ENCODE assay signal across 16 cellular contexts in genomic region chr12:9256341-9256740, GRCh38. TPM values are rescaled to one million over a fixed set of nuclear protein-coding genes. Genes with fewer than 3 reads are reported as not detected.
A peak's percentile ranks its signal among the peaks of the same experiment; 100 is the strongest.
DNase-seq lines count a peak whose midpoint lies in the region; ATAC-seq lines count a peak whose summit lies in the region.
"Had no signal": no experiment of that assay in that cellular context is flagged by ENCODE, and none has a peak within 500 bp of the region (broad histone marks: within the 10 kb centered on the region; RNA-seq: fewer than 3 reads in every experiment).

No MANE protein-coding gene starts in this region.

- H3K9me3 ChIP-seq in SK-N-MC (ENCODE audit: low read depth, low read length) (no peaks in the 10 kb centered on the region), iPS DF 6.9 (ENCODE audit: control insufficient read depth, insufficient read depth, low read length) (no peaks in the 10 kb centered on the region)
- H3K9me3 ChIP-seq: A549, BLaER1, Caco-2 had no signal

- no peak for ATAC-seq in HG03457 (IDR thresholded peaks at IDR 0.05; ENCODE audit: unreplicated experiment)
- ATAC-seq: A549 had no signal

- no peaks in the 10 kb centered on the region for H3K36me3 ChIP-seq in H7 (replicated peaks; ENCODE audit: control insufficient read depth, insufficient read depth, low read length)
- no peaks in the 10 kb centered on the region for H3K36me3 ChIP-seq in SK-N-MC (ENCODE audit: insufficient read depth, low read length)
- H3K36me3 ChIP-seq in iPS DF 6.9 (ENCODE audit: control insufficient read depth, insufficient read depth, low read length) = no peaks in the 10 kb centered on the region
- H3K36me3 ChIP-seq: BLaER1 had no signal

- peak; percentile 8 for DNase-seq in ELF-1 (ENCODE audit: low read depth, low spot score)
- DNase-seq in H7 = peak; percentile 54
- peak; percentile 26 for DNase-seq in SK-N-MC (ENCODE audit: low read depth, low spot score)
- peak; percentile 5 for DNase-seq in iPS DF 6.9 (ENCODE audit: low read depth, low spot score)
- no peak for DNase-seq in activated CD4-positive, CD25-positive, alpha-beta regulatory T cell (lab: John Stamatoyannopoulos, UW)
- no peak for DNase-seq in NCI-H1694 (lab: John Stamatoyannopoulos, UW)
- no peak for DNase-seq in AG08396 (ENCODE audit: low spot score)
- DNase-seq: AML-193; Caco-2; CD8-positive, alpha-beta memory T cell; DMS53; IMR-90; KBM-7 had no signal

- peak overlapping the region; percentile 73; the same call in 1 of the 2 replicates for H3K27ac ChIP-seq in SK-N-MC
- H3K27ac ChIP-seq in iPS DF 6.9 (ENCODE audit: low read length) = no peak overlapping the region
- H3K27ac ChIP-seq: A549, BLaER1 had no signal

- no peak overlapping the region for H3K9ac ChIP-seq in SK-N-MC (ENCODE audit: insufficient read length)
- H3K9ac ChIP-seq: BLaER1 had no signal

- H3K4me3 ChIP-seq in H7 (ENCODE audit: insufficient read depth, low read depth, low read length) (no peak overlapping the region), SK-N-MC (0 out of 2 replicates have a peak overlapping the region, but pooled peaks have one; percentile 20), iPS DF 6.9 (ENCODE audit: low read length) (no peak overlapping the region)
- H3K4me3 ChIP-seq: A549, BLaER1 had no signal

- no peaks in the 10 kb centered on the region for H3K27me3 ChIP-seq in H7 (ENCODE audit: control insufficient read depth, insufficient read depth, low read length)
- no peaks in the 10 kb centered on the region for H3K27me3 ChIP-seq in iPS DF 6.9 (ENCODE audit: control insufficient read depth, insufficient read depth, low read length)
- H3K27me3 ChIP-seq: BLaER1 had no signal

- no peaks in the 10 kb centered on the region for H3K4me1 ChIP-seq in iPS DF 6.9 (ENCODE audit: control insufficient read depth, insufficient read depth, low read length)
- H3K4me1 ChIP-seq: A549, BLaER1, Caco-2 had no signal

RNA-seq across cellular contexts. Expression of gene PZP, which starts 48.1 kb away (rescaled TPM):
- total RNA-seq in H7 (2014; rRNA removed; shearing (Covaris generic)) = not detected in 2 replicates
- total RNA-seq: Caco-2; CD8-positive, alpha-beta memory T cell; IMR-90 had no signal

Comparison
In these comparisons a context has a peak if more than half of its experiments do, and no peak if none do; other contexts are left out.
1. DNase-seq: peak in ELF-1 (single experiment), H7 (single experiment), SK-N-MC (single experiment) and iPS DF 6.9 (single experiment); none in activated CD4-positive, CD25-positive, alpha-beta regulatory T cell (0 of 4), NCI-H1694 (single experiment) and AG08396 (single experiment).